In genomic region chr6:81158956-81159355, GRCh38 we compare ENCODE assay signal across 27 cellular contexts.
"Had no signal": no experiment of that assay in that cellular context is flagged by ENCODE, and none has a peak within 500 bp of the region (broad histone marks: within the 10 kb centered on the region; RNA-seq: fewer than 3 reads in every experiment).

No MANE protein-coding gene starts in this region.

- ATAC-seq: activated CD8-positive, alpha-beta T cell treated with anti-CD3 and anti-CD28 coated beads for 36 hours; activated naive CD8-positive, alpha-beta T cell treated with anti-CD3 and anti-CD28 coated beads, Interleukin-2, amount 50 U/mL, for 24 hours; activated T-cell treated with anti-CD3 and anti-CD28 coated beads, Interleukin-2, amount 50 U/mL, for 4 hours; activated T-cell treated with anti-CD3 and anti-CD28 coated beads, Interleukin-2, amount 50 U/mL, for 72 hours; activated T-helper 17 cell treated with anti-CD3 and anti-CD28 coated beads, Interleukin-2, amount 50 U/mL, for 72 hours; body of pancreas had no signal

- DNase-seq: activated B cell treated with CpG ODN at 0.5 μM for 24 hours; activated CD4-positive, alpha-beta memory T cell treated with anti-CD3 and anti-CD28 coated beads for 36 hours; activated CD4-positive, alpha-beta T cell treated with anti-CD3 and anti-CD28 coated beads for 4 hours; activated CD4-positive, alpha-beta T cell treated with anti-CD3 and anti-CD28 coated beads, Interleukin-2, amount 10 ng/mL, durations not matched to agents 24 days and 14 days; activated CD4-positive, alpha-beta T cell treated with anti-CD3 and anti-CD28 coated beads, Interleukin-2, amount 50 U/mL, for 1 hour; activated CD4-positive, alpha-beta T cell treated with anti-CD3 and anti-CD28 coated beads, Interleukin-2, amount 50 U/mL, for 4 hours; activated CD4-positive, CD25-positive, alpha-beta regulatory T cell treated with anti-CD3 and anti-CD28 coated beads, Interleukin-2, amount 50 U/mL, for 72 hours; activated CD8-positive, alpha-beta memory T cell treated with anti-CD3 and anti-CD28 coated beads, Interleukin-2, amount 50 U/mL, for 4 hours; activated CD8-positive, alpha-beta T cell treated with anti-CD3 and anti-CD28 coated beads for 36 hours; activated effector memory CD4-positive, alpha-beta T cell treated with anti-CD3 and anti-CD28 coated beads, Interleukin-2, amount 50 U/mL, for 16 hours; activated naive CD4-positive, alpha-beta T cell treated with anti-CD3 and anti-CD28 coated beads, Interleukin-2, amount 10 ng/mL, durations not matched to agents 7 days and 5 days; activated naive CD4-positive, alpha-beta T cell treated with Interleukin-2 at 50 U/mL for 16 hours; activated naive CD8-positive, alpha-beta T cell treated with anti-CD3 and anti-CD28 coated beads, Interleukin-2, amount 10 ng/mL, durations not matched to agents 7 days and 5 days; activated naive CD8-positive, alpha-beta T cell treated with anti-CD3 and anti-CD28 coated beads, Interleukin-2, amount 50 U/mL, for 24 hours; activated T-cell treated with anti-CD3 and anti-CD28 coated beads for 4 hours; activated T-cell treated with anti-CD3 and anti-CD28 coated beads, Interleukin-2, amount 50 U/mL, for 1 hour; activated T-cell treated with anti-CD3 and anti-CD28 coated beads, Interleukin-2, amount 50 U/mL, for 4 hours; activated T-cell treated with anti-CD3 and anti-CD28 coated beads, Interleukin-2, amount 50 U/mL, for 72 hours; amygdala; anterior cingulate cortex; body of pancreas; brain microvascular endothelial cell; central memory CD4-positive, alpha-beta T cell; T-helper 1 cell; T-helper 2 cell; T-helper 9 cell had no signal
